In the genomic region with DNA sequence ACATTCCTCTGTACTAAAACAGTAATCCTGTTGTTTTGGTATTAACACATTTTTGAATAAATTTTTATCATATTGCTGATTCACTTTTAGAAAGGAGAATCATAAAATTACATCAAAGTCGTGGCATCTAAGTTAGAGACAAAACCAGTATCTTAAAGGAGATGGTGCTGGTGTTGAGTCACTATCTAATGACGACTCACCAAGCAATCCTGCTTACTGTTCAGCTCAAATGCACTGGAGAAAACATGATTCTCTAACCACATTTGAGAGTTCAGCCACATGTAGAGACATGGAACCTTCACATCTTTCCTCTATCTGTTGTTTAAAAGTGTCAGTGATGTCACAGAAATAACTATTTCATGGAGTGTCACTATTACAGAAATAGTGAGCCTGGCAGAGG, we compare ENCODE assay signal across 17 cellular contexts.
DNase-seq lines count a peak whose midpoint lies in the region; ATAC-seq, FAIRE-seq and TF ChIP-seq lines count a peak whose summit lies in the region.
"Had no signal": no experiment of that assay in that cellular context is flagged by ENCODE, and none has a peak within 500 bp of the region (broad histone marks: within the 10 kb centered on the region; RNA-seq: fewer than 3 reads in every experiment).

No MANE protein-coding gene starts in this region.

- H3K27me3 ChIP-seq in mammary epithelial cell (ENCODE audit: insufficient read depth, low read length): no peaks in the 10 kb centered on the region
- H3K27me3 ChIP-seq: breast epithelium had no signal

- no peaks in the 10 kb centered on the region for H3K4me1 Mint-ChIP-seq in MCF 10A (ENCODE audit: insufficient read depth, unreplicated experiment)

- no peaks in the 10 kb centered on the region for H3K79me2 ChIP-seq in mammary epithelial cell (ENCODE audit: insufficient read depth, low read length)

- no peaks in the 10 kb centered on the region for H3K9me3 Mint-ChIP-seq in MCF 10A (ENCODE audit: unreplicated experiment)
- H3K9me3 Mint-ChIP-seq: WTC11 had no signal

- no peak overlapping the region for H3K27ac Mint-ChIP-seq in MCF 10A (ENCODE audit: low read depth, unreplicated experiment)
- H3K27ac Mint-ChIP-seq: WTC11 had no signal

- H3K9me3 ChIP-seq in mammary epithelial cell (replicated peaks; ENCODE audit: insufficient read depth, low read length): no peaks in the 10 kb centered on the region
- H3K9me3 ChIP-seq: breast epithelium had no signal

- peak overlapping the region; percentile 51 for H3K4me2 ChIP-seq in mammary epithelial cell (ENCODE audit: insufficient read depth, low read depth, low read length)

- peak; percentile 88 for FAIRE-seq in urothelium cell line (lab: Jason Lieb, UNC)
- FAIRE-seq: HTR-8/SVneo had no signal

- WGBS in mammary epithelial cell (ENCODE audit: low coverage, missing lambda C conversion rate): 4% methylated on average over 2 of the region's 2 CpGs

- no peak for TF ChIP-seq CTCF in mammary epithelial cell (conservative IDR thresholded peaks at IDR 0.05 in 1 of 2, IDR thresholded peaks at IDR 0.05 in 1 of 2; ENCODE audit: extremely low read depth in 1 of 2, insufficient read depth in 1 of 2, low read depth in 1 of 2, low read length in 2 of 2)
- no peak for TF ChIP-seq CTCF in MCF 10A (IDR thresholded peaks at IDR 0.05; ENCODE audit: unreplicated experiment)
- no peak for TF ChIP-seq CTCF in fibroblast of villous mesenchyme (IDR thresholded peaks at IDR 0.05; ENCODE audit: insufficient read depth, low read depth, low read length)

- no peaks in the 10 kb centered on the region for H3K27me3 Mint-ChIP-seq in MCF 10A (ENCODE audit: insufficient read depth, unreplicated experiment)

- H3K4me3 Mint-ChIP-seq in MCF 10A (ENCODE audit: unreplicated experiment): no peak overlapping the region
- H3K4me3 Mint-ChIP-seq: WTC11 had no signal

- H3K36me3 ChIP-seq in mammary epithelial cell (ENCODE audit: insufficient read depth, low read length): no peaks in the 10 kb centered on the region
- H3K36me3 ChIP-seq: breast epithelium had no signal

- CTCF ChIA-PET in mammary epithelial cell (lab: Charles Lee; ENCODE audit: low non-redundant PET): no interaction called here
- CTCF ChIA-PET in MCF 10A (lab: Yijun Ruan, JAX): interaction anchor here (1.4 kb wide), 1 partner anchor 71 kb away, joined by 4 read pairs; no protein-coding TSS in a partner anchor

- no peaks in the 10 kb centered on the region for H3K36me3 Mint-ChIP-seq in MCF 10A (ENCODE audit: insufficient read depth, unreplicated experiment)
- H3K36me3 Mint-ChIP-seq: WTC11 had no signal

- peak overlapping the region; percentile 47 for H2AFZ ChIP-seq in mammary epithelial cell (ENCODE audit: low read depth, low read length)

- H3K4me3 ChIP-seq in mammary epithelial cell (replicated peaks in 1 of 3; ENCODE audit: insufficient read depth in 1 of 3, low read depth in 2 of 3, low read length in 3 of 3) (no peak overlapping the region), fibroblast of villous mesenchyme (ENCODE audit: low read depth, low read length) (no peak overlapping the region)
- H3K4me3 ChIP-seq: breast epithelium had no signal

- ATAC-seq in GM19328 (IDR thresholded peaks at IDR 0.05; ENCODE audit: unreplicated experiment): no peak
- ATAC-seq: Panc1, WTC11 had no signal

- H3K27ac ChIP-seq in mammary epithelial cell (ENCODE audit: insufficient read depth, low read depth, low read length): no peak overlapping the region
- H3K27ac ChIP-seq: breast epithelium had no signal

- BruUV-seq in mammary epithelial cell (replicated peaks; lab: Mats Ljungman, UMichigan) (no TSS peak), MCF 10A (replicated peaks; lab: Mats Ljungman, UMichigan) (no TSS peak)

- peak; percentile 83 for DNase-seq in mammary epithelial cell
- DNase-seq in MCF 10A (ENCODE audit: unreplicated experiment): no peak
- DNase-seq in amniotic stem cell (lab: John Stamatoyannopoulos, UW): peak; percentile 3
- peak; percentile 39 for DNase-seq in fibroblast of villous mesenchyme (ENCODE audit: low read depth)
- no peak for DNase-seq in urothelium cell line (ENCODE audit: low spot score)
- no peak for DNase-seq in MV-4-11 (lab: John Stamatoyannopoulos, UW)
- no peak for DNase-seq in dermis blood vessel endothelial cell
- DNase-seq: 8988T; effector memory CD4-positive, alpha-beta T cell; glutamatergic neuron; NCI-H2081; NCI-H524 treated with DMSO at 0.1 percent for 48 hours had no signal

- intact Hi-C loops in mammary epithelial cell (cut with micrococcal nuclease): no loop called here
- intact Hi-C loops in MCF 10A (cut with micrococcal nuclease): no loop called here

- H4K20me1 ChIP-seq in mammary epithelial cell (ENCODE audit: insufficient read depth, low read length): no peaks in the 10 kb centered on the region

- H3K4me1 ChIP-seq in mammary epithelial cell (ENCODE audit: insufficient read depth, low read length): peaks cover 16% of the 10 kb centered on the region
- H3K4me1 ChIP-seq: breast epithelium had no signal

- H3K9ac ChIP-seq in mammary epithelial cell (ENCODE audit: insufficient read depth, low read length): no peak overlapping the region

- in situ Hi-C loops in mammary epithelial cell (cut with MboI; ENCODE audit: low sequenced_read_pairs in 2 of 2): no loop called here

- POLR2A ChIA-PET in MCF 10A (lab: Yijun Ruan, JAX): no interaction called here

- dilution Hi-C loops in mammary epithelial cell (cut with HindIII; ENCODE audit: low sequenced_read_pairs): no loop called here

Comparison
In these comparisons a context has a peak if more than half of its experiments do, and no peak if none do; other contexts are left out.
1. DNase-seq: peak in mammary epithelial cell (single experiment), amniotic stem cell (single experiment) and fibroblast of villous mesenchyme (single experiment); none in MCF 10A (single experiment), urothelium cell line (single experiment), MV-4-11 (single experiment) and dermis blood vessel endothelial cell (single experiment).